Comparison of ENCODE assay signal across 12 cellular contexts in the genomic region with DNA sequence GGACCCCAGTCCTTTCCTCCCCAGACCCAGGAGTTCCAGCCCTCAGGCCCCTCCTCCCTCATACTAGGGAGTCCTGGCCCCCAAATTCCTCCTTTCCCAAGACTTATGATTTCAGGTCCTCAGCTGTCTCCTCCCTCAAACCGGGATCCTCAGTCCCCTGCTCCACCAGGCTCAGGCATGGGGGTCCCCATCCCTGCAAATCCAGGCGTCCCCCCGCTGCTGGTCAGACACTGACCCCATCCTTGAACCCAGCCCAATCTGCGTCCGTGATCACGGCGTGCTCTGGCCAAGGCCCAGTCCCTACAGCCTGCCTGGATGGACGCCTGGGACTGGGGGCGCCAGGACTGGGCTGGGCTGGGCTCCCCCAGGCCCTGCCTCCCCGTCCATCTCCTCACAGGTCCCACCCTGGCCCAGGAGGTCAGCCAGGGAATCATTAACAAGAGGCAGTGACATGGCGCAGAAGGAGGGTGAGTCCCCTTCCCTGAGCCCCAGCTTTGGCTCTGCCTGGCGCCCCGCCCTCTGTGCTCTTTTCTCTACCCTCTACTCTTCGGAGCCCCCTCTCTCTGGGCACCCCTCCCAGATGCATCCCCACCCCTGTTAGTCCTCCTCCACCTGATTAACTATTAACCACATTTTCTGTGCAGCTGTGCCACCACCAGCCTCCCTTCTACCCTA. TPM values are rescaled to one million over a fixed set of nuclear protein-coding genes. Genes with fewer than 3 reads are reported as not detected.
DNase-seq lines count a peak whose midpoint lies in the region; ATAC-seq and TF ChIP-seq lines count a peak whose summit lies in the region.
"Had no signal": no experiment of that assay in that cellular context is flagged by ENCODE, and none has a peak within 500 bp of the region (broad histone marks: within the 10 kb centered on the region; RNA-seq: fewer than 3 reads in every experiment).

No MANE protein-coding gene starts in this region.

- intact Hi-C loops in natural killer cell (cut with micrococcal nuclease) = no loop called here

- no peak overlapping the region for H3K4me3 ChIP-seq in gastroesophageal sphincter
- H3K4me3 ChIP-seq: SK-N-MC, uterus had no signal

- H3K4me3 Mint-ChIP-seq in natural killer cell (peak overlapping the region; percentile 61), nephron (peak overlapping the region; percentile 59 to 83 (median 79))
- no peak overlapping the region for H3K4me3 Mint-ChIP-seq in natural killer cell treated with Interleukin-12 subunit alpha and Interleukin-12 subunit beta and Interleukin-15 and Interleukin-18, amount 100 ng/mL, for 72 hours
- H3K4me3 Mint-ChIP-seq: activated naive CD8-positive, alpha-beta T cell treated with anti-CD3 and anti-CD28 coated beads, Interleukin-2, amount 10 ng/mL, durations not matched to agents 7 days and 5 days had no signal

- H3K27ac Mint-ChIP-seq in natural killer cell = peak overlapping the region in 1 of 2 donors; percentile 33
- no peak overlapping the region for H3K27ac Mint-ChIP-seq in natural killer cell treated with Interleukin-12 subunit alpha and Interleukin-12 subunit beta and Interleukin-15 and Interleukin-18, amount 100 ng/mL, for 72 hours
- H3K27ac Mint-ChIP-seq in nephron = peak overlapping the region; percentile 76 to 96 (median 86)
- H3K27ac Mint-ChIP-seq: activated naive CD8-positive, alpha-beta T cell treated with anti-CD3 and anti-CD28 coated beads, Interleukin-2, amount 10 ng/mL, durations not matched to agents 7 days and 5 days had no signal

- no peak for DNase-seq in natural killer cell
- no peak for DNase-seq in natural killer cell treated with Interleukin-12 subunit alpha and Interleukin-12 subunit beta and Interleukin-15 and Interleukin-18, amount 100 ng/mL, for 72 hours (ENCODE audit: low spot score)
- DNase-seq in GM13977 (ENCODE audit: low spot score) = no peak
- no peak for DNase-seq in kidney tubule cell (ENCODE audit: low spot score)
- no peak for DNase-seq in EL
- DNase-seq: activated naive CD8-positive, alpha-beta T cell treated with anti-CD3 and anti-CD28 coated beads, Interleukin-2, amount 10 ng/mL, durations not matched to agents 7 days and 5 days; DMS79 treated with DMSO at 0.1 percent for 48 hours; uterus had no signal

- no peaks in the 10 kb centered on the region for H3K9me3 Mint-ChIP-seq in natural killer cell
- no peaks in the 10 kb centered on the region for H3K9me3 Mint-ChIP-seq in natural killer cell treated with Interleukin-12 subunit alpha and Interleukin-12 subunit beta and Interleukin-15 and Interleukin-18, amount 100 ng/mL, for 72 hours
- no peaks in the 10 kb centered on the region for H3K9me3 Mint-ChIP-seq in nephron
- H3K9me3 Mint-ChIP-seq: activated naive CD8-positive, alpha-beta T cell treated with anti-CD3 and anti-CD28 coated beads, Interleukin-2, amount 10 ng/mL, durations not matched to agents 7 days and 5 days had no signal

- no peak for TF ChIP-seq CTCF in natural killer cell (IDR thresholded peaks at IDR 0.05)
- no peak for TF ChIP-seq CTCF in gastroesophageal sphincter (IDR thresholded peaks at IDR 0.05)
- no peak for TF ChIP-seq CTCF in nephron (IDR thresholded peaks at IDR 0.05; ENCODE audit: unreplicated experiment in 3 of 3)
- no peak for TF ChIP-seq CTCF in GM13977 (IDR thresholded peaks at IDR 0.05; ENCODE audit: extremely low read depth, insufficient read depth, missing control alignments)

- H3K27me3 Mint-ChIP-seq in natural killer cell (ENCODE audit: low read depth in 2 of 2) = peaks cover 15 to 23% of the 10 kb centered on the region in 2 donors
- peaks cover 18 to 25% of the 10 kb centered on the region in 2 donors for H3K27me3 Mint-ChIP-seq in natural killer cell treated with Interleukin-12 subunit alpha and Interleukin-12 subunit beta and Interleukin-15 and Interleukin-18, amount 100 ng/mL, for 72 hours
- H3K27me3 Mint-ChIP-seq in nephron (ENCODE audit: low read depth) = peaks cover 30% of the 10 kb centered on the region

- no peaks in the 10 kb centered on the region for H3K9me3 ChIP-seq in gastroesophageal sphincter
- H3K9me3 ChIP-seq: uterus had no signal

- H3K4me1 ChIP-seq in gastroesophageal sphincter = peaks cover 0 to 59% (median 30%) of the 10 kb centered on the region in 3 donors

- H3K36me3 ChIP-seq in gastroesophageal sphincter = peaks cover 0 to 2% of the 10 kb centered on the region in 2 donors
- H3K36me3 ChIP-seq: uterus had no signal

- H3K36me3 Mint-ChIP-seq in natural killer cell (no peaks in the 10 kb centered on the region), nephron (ENCODE audit: low read depth) (no peaks in the 10 kb centered on the region)
- H3K36me3 Mint-ChIP-seq in natural killer cell treated with Interleukin-12 subunit alpha and Interleukin-12 subunit beta and Interleukin-15 and Interleukin-18, amount 100 ng/mL, for 72 hours = no peaks in the 10 kb centered on the region
- H3K36me3 Mint-ChIP-seq: activated naive CD8-positive, alpha-beta T cell treated with anti-CD3 and anti-CD28 coated beads, Interleukin-2, amount 10 ng/mL, durations not matched to agents 7 days and 5 days had no signal

- 79 to 93% methylated on average over 4 to 7 of the region's 14 CpGs for WGBS in gastroesophageal sphincter (ENCODE audit: low coverage in 1 of 2), 2 donors

- no peak for TF ChIP-seq POLR2A in gastroesophageal sphincter (IDR thresholded peaks at IDR 0.05)

- in situ Hi-C loops in GM13977 (cut with MboI; ENCODE audit: low pct_unique_long_range_greater_than_20kb, low sequenced_read_pairs, unreplicated experiment) = no loop called here

- no peak for TF ChIP-seq EP300 in gastroesophageal sphincter (IDR thresholded peaks at IDR 0.05)

- peaks cover 32% of the 10 kb centered on the region for H3K27me3 ChIP-seq in gastroesophageal sphincter
- H3K27me3 ChIP-seq: uterus had no signal

- H3K4me1 Mint-ChIP-seq in natural killer cell (peaks cover 21 to 45% of the 10 kb centered on the region in 2 donors), nephron (peaks cover 13% of the 10 kb centered on the region)
- H3K4me1 Mint-ChIP-seq in natural killer cell treated with Interleukin-12 subunit alpha and Interleukin-12 subunit beta and Interleukin-15 and Interleukin-18, amount 100 ng/mL, for 72 hours (ENCODE audit: low read depth in 2 of 2) = peaks cover 8 to 39% of the 10 kb centered on the region in 2 donors

- peak overlapping the region in 3 of 4 donors; percentile 67 to 77 (median 71) for H3K27ac ChIP-seq in gastroesophageal sphincter
- H3K27ac ChIP-seq: SK-N-MC had no signal

- ATAC-seq in natural killer cell (no peak), gastroesophageal sphincter (no peak), GM19397 (IDR thresholded peaks at IDR 0.05; ENCODE audit: unreplicated experiment) (no peak)
- ATAC-seq in natural killer cell treated with Interleukin-12 subunit alpha and Interleukin-12 subunit beta and Interleukin-15 and Interleukin-18, amount 100 ng/mL, for 72 hours = no peak

RNA-seq across cellular contexts. Expression of a gene that starts 0.7 kb away (rescaled TPM):
- total RNA-seq in natural killer cell = not detected
- total RNA-seq in natural killer cell treated with Interleukin-12 subunit alpha and Interleukin-12 subunit beta and Interleukin-15 and Interleukin-18, amount 100 ng/mL, for 72 hours = under 1 TPM in 1 of 2 donors, not detected in 1; 0.31 TPM
- total RNA-seq in gastroesophageal sphincter = 1 to 10 TPM in 1 of 4 donors, under 1 TPM in 2, not detected in 1; 0.17 to 1.2 (median 0.27) TPM

RNA-seq across cellular contexts. Expression of a gene that starts 11.9 kb away (rescaled TPM):
- total RNA-seq in natural killer cell (1 to 10 TPM in 2 of 3 donors, under 1 TPM in 1; 0.94 to 1.5 (median 1.1) TPM), gastroesophageal sphincter (10 to 100 TPM in 2 of 4 donors, 1 to 10 TPM in 2; 5.3 to 13.2 (median 9.5) TPM)
- under 1 TPM; 0.52 to 0.95 TPM for total RNA-seq in natural killer cell treated with Interleukin-12 subunit alpha and Interleukin-12 subunit beta and Interleukin-15 and Interleukin-18, amount 100 ng/mL, for 72 hours

RNA-seq across cellular contexts. Expression of a gene that starts 42.1 kb away (rescaled TPM):
- total RNA-seq in natural killer cell (10 to 100 TPM; 57.6 to 80.3 (median 66.6) TPM), gastroesophageal sphincter (10 to 100 TPM; 22.0 to 40.0 (median 35.9) TPM)
- 100 to 1,000 TPM in 1 of 2 donors, 10 to 100 TPM in 1; 57.8 to 106 TPM for total RNA-seq in natural killer cell treated with Interleukin-12 subunit alpha and Interleukin-12 subunit beta and Interleukin-15 and Interleukin-18, amount 100 ng/mL, for 72 hours

Comparison
In these comparisons a context has a peak if more than half of its experiments do, and no peak if none do; other contexts are left out.
1. H3K27ac Mint-ChIP-seq: peak in nephron (3 of 3); none in natural killer cell treated with Interleukin-12 subunit alpha and Interleukin-12 subunit beta and Interleukin-15 and Interleukin-18, amount 100 ng/mL, for 72 hours (0 of 2).